In the genomic region with DNA sequence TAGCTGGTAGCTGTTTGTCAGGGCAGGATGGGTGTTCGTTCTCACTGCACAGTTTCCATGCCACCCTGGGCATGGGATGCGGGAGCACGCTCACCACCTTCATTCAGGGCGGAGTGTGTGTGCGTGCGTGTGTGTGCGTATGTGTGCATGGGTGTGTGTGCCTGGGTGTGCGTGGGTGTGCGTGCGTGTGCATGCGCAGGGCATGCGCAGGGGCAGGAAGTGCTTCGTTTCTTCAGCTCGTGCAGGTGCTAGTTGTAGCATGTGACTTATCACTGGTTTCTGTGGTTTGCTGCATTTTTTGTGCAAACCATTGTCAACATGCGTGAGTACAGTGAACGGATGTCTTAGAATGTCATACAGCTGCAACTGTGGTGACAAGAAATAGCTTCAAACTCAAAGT, we compare ENCODE assay signal across 19 cellular contexts.
DNase-seq lines count a peak whose midpoint lies in the region; ATAC-seq and TF ChIP-seq lines count a peak whose summit lies in the region.
"Had no signal": no experiment of that assay in that cellular context is flagged by ENCODE, and none has a peak within 500 bp of the region (broad histone marks: within the 10 kb centered on the region; RNA-seq: fewer than 3 reads in every experiment).

No MANE protein-coding gene starts in this region.

- H3K27me3 Mint-ChIP-seq in H9 (ENCODE audit: low read depth) = no peaks in the 10 kb centered on the region; the same call in 1 of the 2 replicates
- no peaks in the 10 kb centered on the region for H3K27me3 Mint-ChIP-seq in activated naive CD4-positive, alpha-beta T cell treated with anti-CD3 and anti-CD28 coated beads, Interleukin-2, amount 10 ng/mL, durations not matched to agents 7 days and 5 days
- H3K27me3 Mint-ChIP-seq: stimulated activated memory B cell treated with anti-CD40 and anti-IgM and Interleukin-4, amounts not matched to agents 10 μg/mL and 1 μg/mL and 100 μg/mL, for 72 hours had no signal

- H3K23me2 ChIP-seq in H9 (ENCODE audit: insufficient read length, low read depth, low read length, poor library complexity, severe bottlenecking) = no peaks in the 10 kb centered on the region

- no peaks in the 10 kb centered on the region for H4K20me1 ChIP-seq in H9 (ENCODE audit: control insufficient read depth, insufficient read depth, insufficient read length)

- H2BK120ac ChIP-seq in H9 (ENCODE audit: low read depth, low read length, poor library complexity, severe bottlenecking) (no peak overlapping the region), neuronal stem cell (ENCODE audit: low read depth, low read length) (no peak overlapping the region)

- H3K14ac ChIP-seq in H9 (ENCODE audit: insufficient read depth, low read length) (no peak overlapping the region), neuronal stem cell (ENCODE audit: low read length) (peak overlapping the region; percentile 25)

- no peak overlapping the region for H2BK20ac ChIP-seq in H9 (ENCODE audit: low read depth, low read length, poor library complexity, severe bottlenecking)

- no peaks in the 10 kb centered on the region for H3K27me3 ChIP-seq in H9 (ENCODE audit: insufficient read depth, low read length)
- no peaks in the 10 kb centered on the region for H3K27me3 ChIP-seq in neuronal stem cell (ENCODE audit: control insufficient read depth in 3 of 3, insufficient read depth in 3 of 3, low read depth in 1 of 3, low read length in 3 of 3)
- H3K27me3 ChIP-seq: esophagus squamous epithelium, gastroesophageal sphincter, tibial artery had no signal

- H3K18ac ChIP-seq in H9 (ENCODE audit: insufficient read length, low read depth, low read length) (no peak overlapping the region), neuronal stem cell (ENCODE audit: low read length) (no peak overlapping the region)

- H3T11ph ChIP-seq in H9 (ENCODE audit: low read length) = no peak overlapping the region

- H3K79me2 ChIP-seq in H9 (ENCODE audit: insufficient read depth, low read length) = no peaks in the 10 kb centered on the region

- H2AFZ ChIP-seq in H9 (ENCODE audit: low read length) = no peak overlapping the region
- no peak overlapping the region for H2AFZ ChIP-seq in neuronal stem cell (ENCODE audit: low read length)
- H2AFZ ChIP-seq: PC-9 had no signal

- WGBS in H9 (ENCODE audit: extremely low coverage, insufficient read length, low lambda C conversion rate) = no CpG with 5 or more reads among the region's 16 CpGs
- WGBS in neuronal stem cell (ENCODE audit: extremely low coverage in 2 of 2, insufficient read length in 2 of 2, insufficient replicate concordance in 1 of 2), 2 donors = no CpG with 5 or more reads among the region's 16 CpGs

- H3K4me1 ChIP-seq in H9 (ENCODE audit: insufficient read depth, low read length) (peaks cover 2% of the 10 kb centered on the region; the same call in 1 of the 2 replicates), neuronal stem cell (ENCODE audit: control insufficient read depth in 2 of 2, insufficient read depth in 1 of 2, low read depth in 1 of 2, low read length in 2 of 2) (peaks cover 0 to 5% of the 10 kb centered on the region in 2 donors)
- H3K4me1 ChIP-seq: esophagus squamous epithelium, tibial artery had no signal

- no peak overlapping the region for H3K27ac ChIP-seq in H9 (ENCODE audit: insufficient read length, low read depth, low read length)
- no peak overlapping the region for H3K27ac ChIP-seq in neuronal stem cell (replicated peaks; ENCODE audit: low read length)
- H3K27ac ChIP-seq: esophagus squamous epithelium, gastroesophageal sphincter, PC-9, tibial artery had no signal

- H3K4ac ChIP-seq in H9 (ENCODE audit: low read depth, low read length) (no peak overlapping the region), neuronal stem cell (ENCODE audit: low read length) (no peak overlapping the region)

- H3K36me3 Mint-ChIP-seq in H9 (ENCODE audit: insufficient read depth in 1 of 3, low read depth in 3 of 3) = no peaks in the 10 kb centered on the region
- H3K36me3 Mint-ChIP-seq in activated naive CD4-positive, alpha-beta T cell treated with anti-CD3 and anti-CD28 coated beads, Interleukin-2, amount 10 ng/mL, durations not matched to agents 7 days and 5 days = peaks cover 15% of the 10 kb centered on the region

- H3K79me1 ChIP-seq in H9 (ENCODE audit: insufficient read depth, low read depth, low read length, poor library complexity, severe bottlenecking) = no peaks in the 10 kb centered on the region
- H3K79me1 ChIP-seq in neuronal stem cell (ENCODE audit: low read depth, low read length) = no peaks in the 10 kb centered on the region

- peak overlapping the region in 1 of 2 donors; percentile 71 for H3K4me3 ChIP-seq in neuronal stem cell (ENCODE audit: low read length in 2 of 2)
- H3K4me3 ChIP-seq: esophagus squamous epithelium, gastroesophageal sphincter, PC-9, tibial artery had no signal

- ATAC-seq in HG02798 (IDR thresholded peaks at IDR 0.05; ENCODE audit: poor library complexity, unreplicated experiment) = no peak
- ATAC-seq: gastroesophageal sphincter; right cardiac atrium; stimulated activated memory B cell treated with anti-CD40 and anti-IgM and Interleukin-4, amounts not matched to agents 10 μg/mL and 1 μg/mL and 100 μg/mL, for 72 hours had no signal

- no peak overlapping the region for H2BK15ac ChIP-seq in H9 (ENCODE audit: low read depth, low read length)
- H2BK15ac ChIP-seq in neuronal stem cell (ENCODE audit: low read length) = no peak overlapping the region

- no peaks in the 10 kb centered on the region for H3K9me3 Mint-ChIP-seq in H9
- H3K9me3 Mint-ChIP-seq in activated naive CD4-positive, alpha-beta T cell treated with anti-CD3 and anti-CD28 coated beads, Interleukin-2, amount 10 ng/mL, durations not matched to agents 7 days and 5 days = peaks cover 16% of the 10 kb centered on the region
- H3K9me3 Mint-ChIP-seq: stimulated activated memory B cell treated with anti-CD40 and anti-IgM and Interleukin-4, amounts not matched to agents 10 μg/mL and 1 μg/mL and 100 μg/mL, for 72 hours had no signal

- no peak overlapping the region for H3K56ac ChIP-seq in H9 (ENCODE audit: insufficient read length, low read depth, low read length)

- H2BK5ac ChIP-seq in H9 (ENCODE audit: insufficient read length, low read length) (no peak overlapping the region), neuronal stem cell (ENCODE audit: low read length) (no peak overlapping the region)

- H3K9ac ChIP-seq in H9 (ENCODE audit: extremely low read depth, insufficient read length, low read length) = no peak overlapping the region
- no peak overlapping the region for H3K9ac ChIP-seq in neuronal stem cell (ENCODE audit: low read depth, low read length, poor library complexity)

- no peak overlapping the region for H3K4me3 Mint-ChIP-seq in H9
- H3K4me3 Mint-ChIP-seq in activated naive CD4-positive, alpha-beta T cell treated with anti-CD3 and anti-CD28 coated beads, Interleukin-2, amount 10 ng/mL, durations not matched to agents 7 days and 5 days = no peak overlapping the region
- H3K4me3 Mint-ChIP-seq: stimulated activated memory B cell treated with anti-CD40 and anti-IgM and Interleukin-4, amounts not matched to agents 10 μg/mL and 1 μg/mL and 100 μg/mL, for 72 hours had no signal

- H3K27ac Mint-ChIP-seq in H9 = peak overlapping the region in 1 of 3 experiments; percentile 60; a peak in 2 of 7 replicates
- peak overlapping the region; percentile 67 for H3K27ac Mint-ChIP-seq in activated naive CD4-positive, alpha-beta T cell treated with anti-CD3 and anti-CD28 coated beads, Interleukin-2, amount 10 ng/mL, durations not matched to agents 7 days and 5 days
- H3K27ac Mint-ChIP-seq: stimulated activated memory B cell treated with anti-CD40 and anti-IgM and Interleukin-4, amounts not matched to agents 10 μg/mL and 1 μg/mL and 100 μg/mL, for 72 hours had no signal

- H4K8ac ChIP-seq in H9 (replicated peaks; ENCODE audit: insufficient read length, low read depth, low read length) (peak overlapping the region; percentile 67), neuronal stem cell (ENCODE audit: low read depth, low read length) (no peak overlapping the region)

- H3K4me2 ChIP-seq in H9 (ENCODE audit: insufficient read depth, insufficient read length, low read length) (no peak overlapping the region), neuronal stem cell (ENCODE audit: insufficient read depth, low read length, poor library complexity, severe bottlenecking) (no peak overlapping the region)
- H3K4me2 ChIP-seq: PC-9 had no signal

- no peaks in the 10 kb centered on the region for H3K36me3 ChIP-seq in neuronal stem cell (replicated peaks in 1 of 2; ENCODE audit: control insufficient read depth in 2 of 2, insufficient read depth in 2 of 2, low read length in 2 of 2)
- H3K36me3 ChIP-seq: esophagus squamous epithelium, gastroesophageal sphincter, tibial artery had no signal

- no peak overlapping the region for H2AK5ac ChIP-seq in H9 (ENCODE audit: insufficient read length, low read length)
- no peak overlapping the region for H2AK5ac ChIP-seq in neuronal stem cell (ENCODE audit: low read depth, low read length)

- CTCF ChIA-PET in activated naive CD4-positive, alpha-beta T cell treated with anti-CD3 and anti-CD28 coated beads, Interleukin-2, amount 10 ng/mL, durations not matched to agents 7 days and 5 days (lab: Charles Lee) = no interaction called here

- H2BK12ac ChIP-seq in H9 (ENCODE audit: insufficient read length, low read depth, low read length) = no peak overlapping the region
- no peak overlapping the region for H2BK12ac ChIP-seq in neuronal stem cell (ENCODE audit: low read length)

- no peak overlapping the region for H4K5ac ChIP-seq in H9 (ENCODE audit: insufficient read length, low read depth, low read length)

- TF ChIP-seq CTCF in H9 (conservative IDR thresholded peaks at IDR 0.05) = no peak

- H3K9me3 ChIP-seq in H9 (ENCODE audit: control insufficient read depth, low read depth, low read length) (no peaks in the 10 kb centered on the region), neuronal stem cell (replicated peaks in 1 of 2; ENCODE audit: control insufficient read depth in 2 of 2, insufficient read depth in 1 of 2, low read depth in 1 of 2, low read length in 2 of 2) (no peaks in the 10 kb centered on the region)
- H3K9me3 ChIP-seq: esophagus squamous epithelium, gastroesophageal sphincter, tibial artery had no signal

- no peak overlapping the region for H3K23ac ChIP-seq in H9 (ENCODE audit: insufficient read length, low read depth, low read length)
- H3K23ac ChIP-seq in neuronal stem cell (ENCODE audit: low read depth, low read length, poor library complexity) = no peak overlapping the region

- peaks cover 4 to 13% of the 10 kb centered on the region in 2 experiments for H3K4me1 Mint-ChIP-seq in H9
- H3K4me1 Mint-ChIP-seq in activated naive CD4-positive, alpha-beta T cell treated with anti-CD3 and anti-CD28 coated beads, Interleukin-2, amount 10 ng/mL, durations not matched to agents 7 days and 5 days = peaks cover 14% of the 10 kb centered on the region
- H3K4me1 Mint-ChIP-seq: stimulated activated memory B cell treated with anti-CD40 and anti-IgM and Interleukin-4, amounts not matched to agents 10 μg/mL and 1 μg/mL and 100 μg/mL, for 72 hours had no signal

- DNase-seq in activated gamma-delta T cell treated with Interleukin-2 at 50 U/mL for 16 hours = peak; percentile 12
- no peak for DNase-seq in activated gamma-delta T cell (lab: John Stamatoyannopoulos, UW)
- DNase-seq in H9 = no peak
- peak; percentile 40 for DNase-seq in activated naive CD4-positive, alpha-beta T cell treated with anti-CD3 and anti-CD28 coated beads, Interleukin-2, amount 10 ng/mL, durations not matched to agents 7 days and 5 days
- no peak for DNase-seq in neuronal stem cell (ENCODE audit: low spot score)
- DNase-seq in medulla oblongata (ENCODE audit: extremely low spot score) = no peak
- no peak for DNase-seq in Ammon's horn (ENCODE audit: low spot score)
- DNase-seq: DMS53, esophagus squamous epithelium, H7, NCI-H1694 treated with DMSO at 0.1 percent for 48 hours, NCI-H82, PC-9, right cardiac atrium, SHP77 treated with DMSO at 0.1 percent for 48 hours, tibial artery had no signal

- H4K91ac ChIP-seq in H9 (ENCODE audit: insufficient read length, low read depth, low read length) (no peak overlapping the region), neuronal stem cell (ENCODE audit: low read depth, low read length, poor library complexity) (no peak overlapping the region)

Comparison
In these comparisons a context has a peak if more than half of its experiments do, and no peak if none do; other contexts are left out.
1. DNase-seq: peak in activated gamma-delta T cell treated with Interleukin-2 at 50 U/mL for 16 hours (single experiment) and activated naive CD4-positive, alpha-beta T cell treated with anti-CD3 and anti-CD28 coated beads, Interleukin-2, amount 10 ng/mL, durations not matched to agents 7 days and 5 days (single experiment); none in activated gamma-delta T cell (single experiment), H9 (single experiment), neuronal stem cell (single experiment), medulla oblongata (single experiment) and Ammon's horn (single experiment).